18 cellular contexts compared by ENCODE assay signal in the genomic region with DNA sequence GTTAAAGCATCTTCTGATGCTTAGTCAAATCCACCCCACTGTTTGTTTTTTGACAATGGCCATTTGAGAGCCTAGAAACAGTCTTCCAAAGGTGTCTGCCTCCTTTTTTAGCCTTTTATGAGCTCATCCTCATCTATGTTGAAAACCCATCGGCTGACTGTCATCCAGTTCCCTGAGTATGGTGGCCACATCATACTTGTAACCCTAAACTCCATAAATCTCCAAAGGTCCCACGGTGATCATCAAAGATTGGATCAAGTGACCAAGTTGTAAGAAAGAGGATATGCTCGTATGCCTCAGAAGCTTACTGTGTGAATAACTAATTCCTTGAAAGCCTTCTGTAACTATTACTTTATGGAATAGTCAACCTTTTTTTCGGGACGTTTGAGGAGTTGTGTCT.
DNase-seq lines count a peak whose midpoint lies in the region; ATAC-seq, FAIRE-seq and TF ChIP-seq lines count a peak whose summit lies in the region.
"Had no signal": no experiment of that assay in that cellular context is flagged by ENCODE, and none has a peak within 500 bp of the region (broad histone marks: within the 10 kb centered on the region; RNA-seq: fewer than 3 reads in every experiment).

No MANE protein-coding gene starts in this region.

- H3K4me1 ChIP-seq in CD4-positive, CD25-positive, alpha-beta regulatory T cell (ENCODE audit: control insufficient read depth, insufficient read depth, low read length, poor library complexity, severe bottlenecking): peaks cover 51% of the 10 kb centered on the region
- H3K4me1 ChIP-seq: BE2C had no signal

- H3K9me3 Mint-ChIP-seq in CD4-positive, CD25-positive, alpha-beta regulatory T cell: no peaks in the 10 kb centered on the region
- H3K9me3 Mint-ChIP-seq in activated naive CD8-positive, alpha-beta T cell treated with anti-CD3 and anti-CD28 coated beads, Interleukin-2, amount 10 ng/mL, durations not matched to agents 7 days and 5 days: peaks cover 6% of the 10 kb centered on the region
- H3K9me3 Mint-ChIP-seq in nephron progenitor cell: peaks cover 13% of the 10 kb centered on the region

- peaks cover 1% of the 10 kb centered on the region for H3K36me3 ChIP-seq in CD4-positive, CD25-positive, alpha-beta regulatory T cell (ENCODE audit: control insufficient read depth, insufficient read depth, low read length)
- H3K36me3 ChIP-seq: BE2C had no signal

- no peak for TF ChIP-seq POLR2A in GM12892 (IDR thresholded peaks at IDR 0.05; ENCODE audit: low read depth, low read length)

- H3K27ac ChIP-seq in CD4-positive, CD25-positive, alpha-beta regulatory T cell (ENCODE audit: insufficient read depth, low read length, poor library complexity, severe bottlenecking): peak overlapping the region; percentile 47
- H3K27ac ChIP-seq in RWPE1: no peak overlapping the region

- H3K4me1 Mint-ChIP-seq in CD4-positive, CD25-positive, alpha-beta regulatory T cell: peaks cover 37 to 59% (median 46%) of the 10 kb centered on the region in 4 donors
- H3K4me1 Mint-ChIP-seq in activated naive CD8-positive, alpha-beta T cell treated with anti-CD3 and anti-CD28 coated beads, Interleukin-2, amount 10 ng/mL, durations not matched to agents 7 days and 5 days: peaks cover 40% of the 10 kb centered on the region
- peaks cover 36% of the 10 kb centered on the region for H3K4me1 Mint-ChIP-seq in nephron progenitor cell

- H3K36me3 Mint-ChIP-seq in CD4-positive, CD25-positive, alpha-beta regulatory T cell: peaks cover 24% of the 10 kb centered on the region
- H3K36me3 Mint-ChIP-seq in activated naive CD8-positive, alpha-beta T cell treated with anti-CD3 and anti-CD28 coated beads, Interleukin-2, amount 10 ng/mL, durations not matched to agents 7 days and 5 days: peaks cover 22% of the 10 kb centered on the region
- H3K36me3 Mint-ChIP-seq in nephron progenitor cell (ENCODE audit: low read depth): peaks cover 11% of the 10 kb centered on the region

- peak overlapping the region; percentile 69 to 88 (median 78) for H3K4me3 Mint-ChIP-seq in CD4-positive, CD25-positive, alpha-beta regulatory T cell
- H3K4me3 Mint-ChIP-seq in activated naive CD8-positive, alpha-beta T cell treated with anti-CD3 and anti-CD28 coated beads, Interleukin-2, amount 10 ng/mL, durations not matched to agents 7 days and 5 days: peak overlapping the region; percentile 4
- H3K4me3 Mint-ChIP-seq in nephron progenitor cell: peak overlapping the region; percentile 18
- H3K4me3 Mint-ChIP-seq: brain had no signal

- DNase-seq in CD4-positive, CD25-positive, alpha-beta regulatory T cell: no peak
- DNase-seq in GM12892 (ENCODE audit: insufficient read length) (no peak), nephron progenitor cell (no peak), NCI-H1092 treated with DMSO at 0.1 percent for 48 hours (lab: John Stamatoyannopoulos, UW) (no peak), GM20000 (ENCODE audit: low spot score) (no peak), GOT3 (lab: John Stamatoyannopoulos, UW) (no peak), RWPE1 (ENCODE audit: low spot score) (no peak)
- no peak for DNase-seq in activated naive CD8-positive, alpha-beta T cell treated with anti-CD3 and anti-CD28 coated beads, Interleukin-2, amount 10 ng/mL, durations not matched to agents 7 days and 5 days
- DNase-seq: activated CD4-positive, alpha-beta T cell treated with anti-CD3 and anti-CD28 coated beads for 4 hours; activated gamma-delta T cell treated with Interleukin-2 at 50 U/mL for 16 hours; BE2C; hippocampal formation; Kasumi-1; NCI-H146; NCI-H446; Right ventricle myocardium superior had no signal

- POLR2A ChIA-PET in activated naive CD8-positive, alpha-beta T cell treated with anti-CD3 and anti-CD28 coated beads, Interleukin-2, amount 10 ng/mL, durations not matched to agents 7 days and 5 days (lab: Charles Lee): interaction anchor here (0.6 to 1.2 kb wide), 3 partner anchors 100 to 147 kb away, joined by 3 to 4 read pairs (median 4); partner anchors contain the start of gene ATXN1
- POLR2A ChIA-PET in RWPE1 (lab: Yijun Ruan, JAX; ENCODE audit: low non-redundant PET): no interaction called here

- peak overlapping the region; percentile 57 to 90 (median 82) for H3K27ac Mint-ChIP-seq in CD4-positive, CD25-positive, alpha-beta regulatory T cell
- no peak overlapping the region for H3K27ac Mint-ChIP-seq in activated naive CD8-positive, alpha-beta T cell treated with anti-CD3 and anti-CD28 coated beads, Interleukin-2, amount 10 ng/mL, durations not matched to agents 7 days and 5 days
- peak overlapping the region; percentile 90 for H3K27ac Mint-ChIP-seq in nephron progenitor cell

- FAIRE-seq in GM12892 (lab: Jason Lieb, UNC): peak; percentile 53
- FAIRE-seq: H1 had no signal

- no peak for ATAC-seq in CD4-positive, CD25-positive, alpha-beta regulatory T cell (ENCODE audit: low read depth in 2 of 2)
- no peak for ATAC-seq in activated naive CD8-positive, alpha-beta T cell treated with anti-CD3 and anti-CD28 coated beads, Interleukin-2, amount 10 ng/mL, durations not matched to agents 7 days and 5 days (ENCODE audit: low read depth)

- CTCF ChIA-PET in RWPE1 (lab: Yijun Ruan, JAX): interaction anchor here (0.6 kb wide), 1 partner anchor 39 kb away, joined by 3 read pairs; no protein-coding TSS in a partner anchor

- peak overlapping the region; percentile 81 for H3K4me3 ChIP-seq in CD4-positive, CD25-positive, alpha-beta regulatory T cell (ENCODE audit: low read depth, low read length)

- H3K27me3 ChIP-seq in CD4-positive, CD25-positive, alpha-beta regulatory T cell (ENCODE audit: control insufficient read depth, insufficient read depth, low read length): no peaks in the 10 kb centered on the region
- H3K27me3 ChIP-seq: BE2C had no signal

- no peak for TF ChIP-seq CTCF in nephron progenitor cell (IDR thresholded peaks at IDR 0.05)
- TF ChIP-seq CTCF in GM20000 (IDR thresholded peaks at IDR 0.05; ENCODE audit: extremely low read depth, missing control alignments): no peak
- no peak for TF ChIP-seq CTCF in RWPE1 (conservative IDR thresholded peaks at IDR 0.05; ENCODE audit: low read depth)

- peaks cover 0 to 5% of the 10 kb centered on the region in 2 experiments for H3K9me3 ChIP-seq in CD4-positive, CD25-positive, alpha-beta regulatory T cell (ENCODE audit: control insufficient read depth in 2 of 2, low read length in 2 of 2)
- H3K9me3 ChIP-seq: BE2C had no signal

- no peaks in the 10 kb centered on the region for H3K27me3 Mint-ChIP-seq in CD4-positive, CD25-positive, alpha-beta regulatory T cell
- no peaks in the 10 kb centered on the region for H3K27me3 Mint-ChIP-seq in activated naive CD8-positive, alpha-beta T cell treated with anti-CD3 and anti-CD28 coated beads, Interleukin-2, amount 10 ng/mL, durations not matched to agents 7 days and 5 days
- no peaks in the 10 kb centered on the region for H3K27me3 Mint-ChIP-seq in nephron progenitor cell (ENCODE audit: low read depth, poor library complexity)

Comparison
In these comparisons a context has a peak if more than half of its experiments do, and no peak if none do; other contexts are left out.
1. H3K4me3 Mint-ChIP-seq: peak in every context shown above with its lines; median percentile 78 in CD4-positive, CD25-positive, alpha-beta regulatory T cell; 18 in nephron progenitor cell; 4 in activated naive CD8-positive, alpha-beta T cell treated with anti-CD3 and anti-CD28 coated beads, Interleukin-2, amount 10 ng/mL, durations not matched to agents 7 days and 5 days.